Comparison of ENCODE assay signal across 10 cellular contexts in genomic region chr6:108168980-108169800, GRCh38. TPM values are rescaled to one million over a fixed set of nuclear protein-coding genes. Genes with fewer than 3 reads are reported as not detected.
DNase-seq lines count a peak whose midpoint lies in the region; ATAC-seq and TF ChIP-seq lines count a peak whose summit lies in the region.
"Had no signal": no experiment of that assay in that cellular context is flagged by ENCODE, and none has a peak within 500 bp of the region (broad histone marks: within the 10 kb centered on the region; RNA-seq: fewer than 3 reads in every experiment).

No MANE protein-coding gene starts in this region.

- H3K79me2 ChIP-seq in OCI-LY1 (ENCODE audit: insufficient read depth, low read length) (no peaks in the 10 kb centered on the region), parathyroid adenoma (no peaks in the 10 kb centered on the region)

- H3K9ac ChIP-seq in OCI-LY1 (ENCODE audit: low read length) (no peak overlapping the region; the same call in 1 of the 2 replicates), endodermal cell (ENCODE audit: extremely low read depth, low read length, poor library complexity, severe bottlenecking) (no peak overlapping the region), parathyroid adenoma (no peak overlapping the region)

- ATAC-seq in HG02852 (IDR thresholded peaks at IDR 0.05; ENCODE audit: unreplicated experiment) (no peak), GM19351 (IDR thresholded peaks at IDR 0.05; ENCODE audit: unreplicated experiment) (no peak)

- H3K36me3 ChIP-seq in OCI-LY1 (ENCODE audit: insufficient read depth, low read length), result no peaks in the 10 kb centered on the region
- H3K36me3 ChIP-seq in endodermal cell (ENCODE audit: control insufficient read depth, insufficient read depth, low read length), result no peaks in the 10 kb centered on the region
- no peaks in the 10 kb centered on the region for H3K36me3 ChIP-seq in parathyroid adenoma (ENCODE audit: control insufficient read depth, insufficient read depth, low read length)

- no peaks in the 10 kb centered on the region for H3K9me2 ChIP-seq in OCI-LY1 (ENCODE audit: low read depth, low read length)

- peaks cover 13% of the 10 kb centered on the region for H3K4me1 ChIP-seq in OCI-LY1 (ENCODE audit: insufficient read depth, low read length, severe bottlenecking)
- peaks cover 15% of the 10 kb centered on the region for H3K4me1 ChIP-seq in endodermal cell (ENCODE audit: control insufficient read depth, insufficient read depth, low read length)
- no peaks in the 10 kb centered on the region for H3K4me1 ChIP-seq in parathyroid adenoma

- H3K4me1 Mint-ChIP-seq in endodermal cell, result peaks cover 32% of the 10 kb centered on the region

- H3K27ac Mint-ChIP-seq in endodermal cell, result no peak overlapping the region

- TF ChIP-seq CTCF in OCI-LY1 (IDR thresholded peaks at IDR 0.05; ENCODE audit: low read length) (no peak), endodermal cell (conservative IDR thresholded peaks at IDR 0.05) (no peak), parathyroid adenoma (IDR thresholded peaks at IDR 0.05) (no peak)

- H3K4me3 ChIP-seq in OCI-LY1 (ENCODE audit: low read depth, low read length, poor library complexity, severe bottlenecking), result peak overlapping the region; percentile 9
- no peak overlapping the region for H3K4me3 ChIP-seq in endodermal cell (ENCODE audit: low read length)
- H3K4me3 ChIP-seq in parathyroid adenoma (ENCODE audit: low read depth, low read length), result no peak overlapping the region
- H3K4me3 ChIP-seq: testis had no signal

- DNase-seq in EL, result peak; percentile 22
- peak; percentile 78 for DNase-seq in endodermal cell
- no peak for DNase-seq in NCI-H748 treated with DMSO at 0.1 percent for 48 hours (lab: John Stamatoyannopoulos, UW)
- DNase-seq in foreskin melanocyte, result no peak
- DNase-seq: NCI-H446 had no signal

- H3K27me3 ChIP-seq in OCI-LY1 (ENCODE audit: insufficient read depth, low read length) (peaks cover 6% of the 10 kb centered on the region), endodermal cell (ENCODE audit: control insufficient read depth, insufficient read depth, low read length, poor library complexity, severe bottlenecking) (peaks cover 100% of the 10 kb centered on the region), parathyroid adenoma (ENCODE audit: control insufficient read depth, insufficient read depth, low read length) (peaks cover 31% of the 10 kb centered on the region)

- no peak overlapping the region for H3K27ac ChIP-seq in OCI-LY1 (ENCODE audit: low read depth, low read length, poor library complexity, severe bottlenecking)
- no peak overlapping the region for H3K27ac ChIP-seq in endodermal cell (ENCODE audit: low read depth, low read length)
- no peak overlapping the region for H3K27ac ChIP-seq in parathyroid adenoma
- H3K27ac ChIP-seq: testis had no signal

- 2 to 3% methylated on average over 17 to 44 of the region's 44 CpGs for WGBS in endodermal cell (ENCODE audit: insufficient coverage in 1 of 2, insufficient read length in 1 of 2), 2 experiments

- H3K4me2 ChIP-seq in OCI-LY1 (ENCODE audit: low read length) (peak overlapping the region; percentile 46), parathyroid adenoma (ENCODE audit: low read length) (peak overlapping the region; percentile 72)

- no peaks in the 10 kb centered on the region for H3K9me3 ChIP-seq in OCI-LY1 (ENCODE audit: low read length)
- no peaks in the 10 kb centered on the region for H3K9me3 ChIP-seq in endodermal cell (ENCODE audit: control insufficient read depth, low read length)
- H3K9me3 ChIP-seq in parathyroid adenoma (ENCODE audit: control insufficient read depth, low read length), result no peaks in the 10 kb centered on the region
- H3K9me3 ChIP-seq: testis had no signal

- H3K36me3 Mint-ChIP-seq in endodermal cell (ENCODE audit: low read depth), result no peaks in the 10 kb centered on the region

- H3K9me3 Mint-ChIP-seq in endodermal cell, result no peaks in the 10 kb centered on the region

- peaks cover 99% of the 10 kb centered on the region for H3K27me3 Mint-ChIP-seq in endodermal cell (ENCODE audit: insufficient read depth)

- H2AFZ ChIP-seq in OCI-LY1 (ENCODE audit: low read length) (no peak overlapping the region), parathyroid adenoma (peak overlapping the region; percentile 55)

- H3K4me3 Mint-ChIP-seq in endodermal cell, result peak overlapping the region; percentile 12

- H4K20me1 ChIP-seq in OCI-LY1 (ENCODE audit: insufficient read depth, low read length), result no peaks in the 10 kb centered on the region

- no peaks in the 10 kb centered on the region for H3F3A ChIP-seq in OCI-LY1 (ENCODE audit: insufficient read depth, low read length)

RNA-seq across cellular contexts. Expression of gene NR2E1, which starts 3.4 kb away (rescaled TPM):
- total RNA-seq in endodermal cell, result not detected
- 0.11 TPM for polyA plus RNA-seq in endodermal cell (2013, experiment 1 of 2)
- 0.17 TPM for polyA plus RNA-seq in endodermal cell (2013, experiment 2 of 2)

Comparison
In these comparisons a context has a peak if more than half of its experiments do, and no peak if none do; other contexts are left out.
1. DNase-seq: peak in EL (single experiment) and endodermal cell (single experiment); none in NCI-H748 treated with DMSO at 0.1 percent for 48 hours (single experiment) and foreskin melanocyte (single experiment).